10 cellular contexts compared by ENCODE assay signal in genomic region chr1:100377590-100378361, GRCh38. TPM values are rescaled to one million over a fixed set of nuclear protein-coding genes. Genes with fewer than 3 reads are reported as not detected.
DNase-seq lines count a peak whose midpoint lies in the region; ATAC-seq and TF ChIP-seq lines count a peak whose summit lies in the region.
"Had no signal": no experiment of that assay in that cellular context is flagged by ENCODE, and none has a peak within 500 bp of the region (broad histone marks: within the 10 kb centered on the region; RNA-seq: fewer than 3 reads in every experiment).

No MANE protein-coding gene starts in this region.

- H3K9me3 Mint-ChIP-seq in effector memory CD8-positive, alpha-beta T cell, result no peaks in the 10 kb centered on the region

- peak overlapping the region in 1 of 2 donors; percentile 85 for H3K27ac Mint-ChIP-seq in effector memory CD8-positive, alpha-beta T cell

- no peaks in the 10 kb centered on the region for H3K36me3 ChIP-seq in testis (ENCODE audit: low read depth, missing control alignments)

- H3K4me1 Mint-ChIP-seq in effector memory CD8-positive, alpha-beta T cell (ENCODE audit: low read depth in 2 of 2), result peaks cover 40 to 62% of the 10 kb centered on the region in 2 donors

- no peaks in the 10 kb centered on the region for H3K9me3 ChIP-seq in testis

- no peak overlapping the region for H3K27ac ChIP-seq in testis
- H3K27ac ChIP-seq: 22Rv1 had no signal

- DNase-seq in NCI-H2107 treated with DMSO at 0.1 percent for 48 hours (lab: John Stamatoyannopoulos, UW; ENCODE audit: unreplicated experiment), result peak; percentile 49
- DNase-seq in NCI-H2107 (lab: John Stamatoyannopoulos, UW), result no peak
- no peak for DNase-seq in effector memory CD8-positive, alpha-beta T cell
- no peak for DNase-seq in HCEC 1CT
- no peak for DNase-seq in NOMO-1 treated with DMSO at 0.1 percent for 48 hours (lab: John Stamatoyannopoulos, UW; ENCODE audit: unreplicated experiment)
- DNase-seq in testis, result no peak
- DNase-seq: retina had no signal

- ATAC-seq in GM21529 (IDR thresholded peaks at IDR 0.05; ENCODE audit: unreplicated experiment) (peak; percentile 98), HG03280 (IDR thresholded peaks at IDR 0.05; ENCODE audit: unreplicated experiment) (peak; percentile 90)
- ATAC-seq in effector memory CD8-positive, alpha-beta T cell (replicated peaks), result peak; percentile 33

- peak overlapping the region in 1 of 2 donors; percentile 8 for H3K4me3 Mint-ChIP-seq in effector memory CD8-positive, alpha-beta T cell

- H3K4me3 ChIP-seq in testis, result no peak overlapping the region

- no peak for TF ChIP-seq POLR2A in testis (IDR thresholded peaks at IDR 0.05)

- H3K27me3 ChIP-seq in testis, result no peaks in the 10 kb centered on the region

- no peak for TF ChIP-seq CTCF in testis (IDR thresholded peaks at IDR 0.05)

- H3K27me3 Mint-ChIP-seq in effector memory CD8-positive, alpha-beta T cell, result no peaks in the 10 kb centered on the region

- H3K36me3 Mint-ChIP-seq in effector memory CD8-positive, alpha-beta T cell (ENCODE audit: insufficient read depth), result peaks cover 59% of the 10 kb centered on the region

- intact Hi-C loops in testis (cut with DNase I; ENCODE audit: low total_unique reads), result no loop called here

- H3K4me1 ChIP-seq in testis, result no peaks in the 10 kb centered on the region

RNA-seq across cellular contexts. Expression of gene CDC14A, which starts 25.5 kb away (rescaled TPM):
- total RNA-seq in testis, result 10 to 100 TPM; 28.3 to 40.6 TPM
- 55.9 TPM for polyA plus RNA-seq in testis (ENCODE audit: insufficient read depth, low read depth, low replicate concordance)

Comparison
In these comparisons a context has a peak if more than half of its experiments do, and no peak if none do; other contexts are left out.
1. ATAC-seq: peak in every context shown above with its lines; median percentile 98 in GM21529; 90 in HG03280; 33 in effector memory CD8-positive, alpha-beta T cell.